In the genomic region with DNA sequence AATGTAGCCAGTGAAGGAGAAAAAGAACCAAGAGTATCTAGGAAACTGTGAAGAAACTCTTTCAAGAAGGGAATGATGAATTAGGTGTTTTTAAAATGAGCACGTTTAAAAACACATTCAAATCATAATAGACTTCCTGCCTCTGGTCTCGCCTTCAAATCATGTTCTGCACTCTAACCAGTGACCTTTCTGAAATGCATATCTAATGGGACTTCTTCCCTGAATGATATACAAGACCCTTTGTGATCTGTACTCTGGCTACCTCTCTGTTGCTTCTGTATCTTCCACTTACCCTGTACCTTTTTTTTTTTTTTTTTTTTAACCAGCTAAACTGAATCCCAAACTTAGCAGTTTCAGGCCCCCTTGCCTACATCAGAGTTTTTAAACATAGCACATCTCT, we compare ENCODE assay signal across 15 cellular contexts.
"Had no signal": no experiment of that assay in that cellular context is flagged by ENCODE, and none has a peak within 500 bp of the region (broad histone marks: within the 10 kb centered on the region; RNA-seq: fewer than 3 reads in every experiment).

No MANE protein-coding gene starts in this region.

- H3K27me3 Mint-ChIP-seq: dendritic cell treated with granulocyte-macrophage colony-stimulating factor and Interleukin-4, amounts not matched to agents 40 ng/mL and 50 ng/mL, for 4 days had no signal

- H3K9me3 ChIP-seq: ascending aorta, breast epithelium, right lobe of liver, stomach, thoracic aorta had no signal

- H3K4me3 Mint-ChIP-seq: activated T-helper 1 cell treated with anti-CD3 and anti-CD28 coated beads, Interleukin-12 subunit alpha, Interleukin-12 subunit beta, Interleukin-2, Interleukin-4 antibody, amounts not matched to agents 30 ng/mL and 10 ng/mL and 1 ng/mL, durations not matched to agents 14 hours and 24 hours and 36 hours; dendritic cell treated with granulocyte-macrophage colony-stimulating factor and Interleukin-4, amounts not matched to agents 40 ng/mL and 50 ng/mL, for 4 days had no signal

- H3K9me3 Mint-ChIP-seq: activated T-helper 1 cell treated with anti-CD3 and anti-CD28 coated beads, Interleukin-12 subunit alpha, Interleukin-12 subunit beta, Interleukin-2, Interleukin-4 antibody, amounts not matched to agents 30 ng/mL and 10 ng/mL and 1 ng/mL, durations not matched to agents 14 hours and 24 hours and 36 hours; dendritic cell treated with granulocyte-macrophage colony-stimulating factor and Interleukin-4, amounts not matched to agents 40 ng/mL and 50 ng/mL, for 4 days had no signal

- ATAC-seq: foreskin keratinocyte, left ventricle myocardium superior, right lobe of liver had no signal

- H3K27me3 ChIP-seq: ascending aorta, breast epithelium, foreskin keratinocyte, right lobe of liver, stomach had no signal

- H3K27ac ChIP-seq: ascending aorta, breast epithelium, foreskin keratinocyte, right lobe of liver, thoracic aorta had no signal

- H3K4me1 ChIP-seq: breast epithelium had no signal

- DNase-seq: activated CD4-positive, alpha-beta T cell treated with anti-CD3 and anti-CD28 coated beads for 1 hour; activated CD4-positive, alpha-beta T cell treated with anti-CD3 and anti-CD28 coated beads, Interleukin-2, amount 50 U/mL, for 4 hours; activated naive CD4-positive, alpha-beta T cell; effector memory CD4-positive, alpha-beta T cell; foreskin keratinocyte; kidney glomerular epithelial cell; left ventricle myocardium superior; right lobe of liver; stomach; T-helper 1 cell had no signal

- H3K36me3 ChIP-seq: ascending aorta, breast epithelium, right lobe of liver, thoracic aorta had no signal

- H3K4me3 ChIP-seq: ascending aorta, breast epithelium, right lobe of liver, stomach, thoracic aorta had no signal

- H3K27ac Mint-ChIP-seq: activated T-helper 1 cell treated with anti-CD3 and anti-CD28 coated beads, Interleukin-12 subunit alpha, Interleukin-12 subunit beta, Interleukin-2, Interleukin-4 antibody, amounts not matched to agents 30 ng/mL and 10 ng/mL and 1 ng/mL, durations not matched to agents 14 hours and 24 hours and 36 hours; dendritic cell treated with granulocyte-macrophage colony-stimulating factor and Interleukin-4, amounts not matched to agents 40 ng/mL and 50 ng/mL, for 4 days had no signal
